ENCODE assay signal across 20 cellular contexts in the genomic region with DNA sequence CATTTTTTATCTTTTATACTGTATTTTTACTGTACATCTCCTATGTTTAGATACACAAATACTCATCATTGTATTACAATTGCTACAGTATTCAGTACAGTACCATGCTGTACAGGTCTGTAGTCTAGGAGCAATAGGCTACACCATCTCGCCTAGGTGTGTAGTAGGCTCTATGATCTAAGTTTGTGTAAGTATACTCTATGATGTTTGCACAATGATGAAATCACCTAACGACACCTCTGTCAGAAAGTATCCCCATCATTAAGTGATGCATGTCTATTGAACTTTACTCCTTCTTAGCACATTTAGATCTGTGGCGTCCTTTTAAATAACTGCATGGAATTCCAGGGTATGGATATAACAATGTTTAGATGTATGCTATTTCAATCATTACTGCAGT.
DNase-seq lines count a peak whose midpoint lies in the region; FAIRE-seq and TF ChIP-seq lines count a peak whose summit lies in the region.
"Had no signal": no experiment of that assay in that cellular context is flagged by ENCODE, and none has a peak within 500 bp of the region (broad histone marks: within the 10 kb centered on the region; RNA-seq: fewer than 3 reads in every experiment).

No MANE protein-coding gene starts in this region.

- H3K4me2 ChIP-seq in hepatocyte = no peak overlapping the region
- H3K4me2 ChIP-seq: BLaER1, GM23338 had no signal

- WGBS in hepatocyte (ENCODE audit: low lambda C conversion rate, missing lambda C conversion rate) = 75% methylated on average over 3 of the region's 3 CpGs

- no peak overlapping the region for H3K4me3 ChIP-seq in hepatocyte
- H3K4me3 ChIP-seq: BLaER1, GM23338 had no signal

- no peaks in the 10 kb centered on the region for H3K9me2 ChIP-seq in hepatocyte (replicated peaks; ENCODE audit: insufficient read depth)

- DNase-seq in DMS53 (lab: John Stamatoyannopoulos, UW) (peak; percentile 53), DMS53 treated with DMSO at 0.1 percent for 48 hours (lab: John Stamatoyannopoulos, UW; ENCODE audit: unreplicated experiment) (no peak), NCI-H69 (lab: John Stamatoyannopoulos, UW) (peak; percentile 44), hepatocyte (ENCODE audit: low spot score) (peak; percentile 26), urothelium cell line (ENCODE audit: low spot score) (no peak), NCI-H2081 (lab: John Stamatoyannopoulos, UW) (no peak), NCI-H2081 treated with DMSO at 0.1 percent for 48 hours (lab: John Stamatoyannopoulos, UW) (no peak)
- DNase-seq: Caco-2; CD4-positive, CD25-positive, alpha-beta regulatory T cell; CD8-positive, alpha-beta T cell; DMS153; DMS79 treated with DMSO at 0.1 percent for 48 hours; GF-D8; H9 had no signal

- H3K9me3 ChIP-seq in hepatocyte (ENCODE audit: low read depth) = no peaks in the 10 kb centered on the region
- H3K9me3 ChIP-seq: BLaER1, Caco-2 had no signal

- peak overlapping the region; percentile 84 for H3K27ac ChIP-seq in hepatocyte
- H3K27ac ChIP-seq: 22Rv1, BLaER1 had no signal

- H4K20me1 ChIP-seq in hepatocyte (ENCODE audit: insufficient read depth, poor library complexity, severe bottlenecking) = no peaks in the 10 kb centered on the region
- H4K20me1 ChIP-seq: BLaER1 had no signal

- no peaks in the 10 kb centered on the region for H3K79me2 ChIP-seq in hepatocyte

- peaks cover 17% of the 10 kb centered on the region for H3K4me1 ChIP-seq in hepatocyte (ENCODE audit: insufficient read depth)

- H3K27me3 ChIP-seq in hepatocyte = no peaks in the 10 kb centered on the region
- H3K27me3 ChIP-seq: BLaER1 had no signal

- H3K36me3 ChIP-seq in hepatocyte (replicated peaks; ENCODE audit: insufficient read depth, low read depth) = no peaks in the 10 kb centered on the region
- H3K36me3 ChIP-seq: BLaER1 had no signal

- FAIRE-seq in urothelium cell line (lab: Jason Lieb, UNC) = peak; percentile 30
- FAIRE-seq: A204.1, GM12891, GM18507 had no signal

- no peak overlapping the region for H2AFZ ChIP-seq in hepatocyte

- TF ChIP-seq CTCF in hepatocyte (IDR thresholded peaks at IDR 0.05; ENCODE audit: poor library complexity) = no peak

Comparison
In these comparisons a context has a peak if more than half of its experiments do, and no peak if none do; other contexts are left out.
1. DNase-seq: peak in DMS53 (single experiment), NCI-H69 (single experiment) and hepatocyte (single experiment); none in DMS53 treated with DMSO at 0.1 percent for 48 hours (single experiment), urothelium cell line (single experiment), NCI-H2081 (0 of 2) and NCI-H2081 treated with DMSO at 0.1 percent for 48 hours (single experiment).